ENCODE assay signal across 23 cellular contexts in the genomic region with DNA sequence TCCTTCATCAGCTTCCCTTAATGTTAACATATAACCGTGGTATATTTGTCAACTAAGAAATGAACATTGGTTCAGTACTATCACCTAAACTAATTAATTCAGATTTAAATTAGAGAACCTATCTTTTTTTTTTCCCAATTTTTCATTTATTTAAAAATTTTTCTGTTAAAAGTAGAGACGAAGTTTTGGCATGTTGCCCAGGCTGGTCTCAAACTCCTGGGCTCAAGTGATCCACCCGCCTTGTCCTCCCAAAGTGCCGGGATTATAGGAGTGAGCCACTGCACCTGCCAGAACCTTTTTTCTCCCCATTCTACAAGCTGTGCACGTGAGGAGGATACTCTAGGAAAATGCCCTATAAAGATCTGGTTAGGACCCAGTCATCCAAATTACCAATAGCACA.
"Had no signal": no experiment of that assay in that cellular context is flagged by ENCODE, and none has a peak within 500 bp of the region (broad histone marks: within the 10 kb centered on the region; RNA-seq: fewer than 3 reads in every experiment).

No MANE protein-coding gene starts in this region.

- ATAC-seq: effector memory CD8-positive, alpha-beta T cell; esophagus mucosa; gastrocnemius medialis; heart right ventricle; left cardiac atrium; left lung; left ventricle myocardium superior; lower lobe of right lung; mucosa of descending colon had no signal

- H3K9me3 ChIP-seq: colonic mucosa, esophagus squamous epithelium, gastrocnemius medialis, heart right ventricle, left lung, lower lobe of right lung, mucosa of descending colon had no signal

- H3K27ac ChIP-seq: colonic mucosa, epithelial cell of prostate, esophagus squamous epithelium, gastrocnemius medialis, heart right ventricle, left lung, lower lobe of right lung had no signal

- H3K27me3 ChIP-seq: colonic mucosa, esophagus squamous epithelium, gastrocnemius medialis, heart right ventricle, left lung had no signal

- H3K27me3 Mint-ChIP-seq: dendritic cell treated with granulocyte-macrophage colony-stimulating factor and Interleukin-4, amounts not matched to agents 40 ng/mL and 50 ng/mL, for 4 days; effector memory CD8-positive, alpha-beta T cell; naive B cell had no signal

- H3K9me3 Mint-ChIP-seq: dendritic cell treated with granulocyte-macrophage colony-stimulating factor and Interleukin-4, amounts not matched to agents 40 ng/mL and 50 ng/mL, for 4 days; effector memory CD8-positive, alpha-beta T cell; mesothelial cell of epicardium; naive B cell had no signal

- H3K4me3 ChIP-seq: colonic mucosa, esophagus squamous epithelium, gastrocnemius medialis, heart right ventricle, left lung, lower lobe of right lung, mucosa of descending colon had no signal

- DNase-seq: colonic mucosa; cortex of kidney; effector CD8-positive, alpha-beta T cell; effector memory CD8-positive, alpha-beta T cell; endodermal cell; esophagus squamous epithelium; foreskin fibroblast; foreskin melanocyte; gastrocnemius medialis; glutamatergic neuron; heart right ventricle; hypothalamus; left cardiac atrium; left lung; left ventricle myocardium superior; lower lobe of right lung; mesenchymal stem cell; mucosa of descending colon; naive B cell had no signal

- H3K27ac Mint-ChIP-seq: dendritic cell treated with granulocyte-macrophage colony-stimulating factor and Interleukin-4, amounts not matched to agents 40 ng/mL and 50 ng/mL, for 4 days; endodermal cell; mesothelial cell of epicardium had no signal

- H3K4me3 Mint-ChIP-seq: dendritic cell treated with granulocyte-macrophage colony-stimulating factor and Interleukin-4, amounts not matched to agents 40 ng/mL and 50 ng/mL, for 4 days; effector memory CD8-positive, alpha-beta T cell; endodermal cell; mesothelial cell of epicardium had no signal
